1 cellular context compared by ENCODE assay signal in genomic region chr1:192700834-192701271, GRCh38.
TF ChIP-seq lines count a peak whose summit lies in the region.

No MANE protein-coding gene starts in this region.

TF ChIP-seq in HepG2, 621 proteins besides CTCF, POLR2A, EP300 and RAD21 (continued from another document and continues in another):
- TF ChIP-seq EEA1 (CRISPR knock-in tag; IDR thresholded peaks at IDR 0.05; ENCODE audit: borderline replicate concordance): no peak
- TF ChIP-seq MTA1 (CRISPR knock-in tag; IDR thresholded peaks at IDR 0.05; ENCODE audit: borderline replicate concordance): no peak
- TF ChIP-seq KDM2A (CRISPR knock-in tag; IDR thresholded peaks at IDR 0.05; ENCODE audit: borderline replicate concordance, low read depth): no peak
- TF ChIP-seq PBX2 (CRISPR knock-in tag; IDR thresholded peaks at IDR 0.05): no peak
- no peak for TF ChIP-seq MAFF (IDR thresholded peaks at IDR 0.05; ENCODE audit: low read depth, low read length)
- no peak for TF ChIP-seq ZNF20 (CRISPR knock-in tag; IDR thresholded peaks at IDR 0.05)
- no peak for TF ChIP-seq SYNCRIP (IDR thresholded peaks at IDR 0.05; ENCODE audit: insufficient read depth, low read depth, low read length)
- TF ChIP-seq MTF1 (CRISPR knock-in tag; IDR thresholded peaks at IDR 0.05): no peak
- TF ChIP-seq KIAA2018 (CRISPR knock-in tag; IDR thresholded peaks at IDR 0.05; ENCODE audit: borderline replicate concordance): no peak
- TF ChIP-seq NR0B2 (CRISPR knock-in tag; IDR thresholded peaks at IDR 0.05): no peak
- no peak for TF ChIP-seq ZNF740 (CRISPR knock-in tag; IDR thresholded peaks at IDR 0.05)
- no peak for TF ChIP-seq ZZZ3 (CRISPR knock-in tag; IDR thresholded peaks at IDR 0.05; ENCODE audit: borderline replicate concordance)
- no peak for TF ChIP-seq MNT (IDR thresholded peaks at IDR 0.05)
- TF ChIP-seq NCOA1 (CRISPR knock-in tag; IDR thresholded peaks at IDR 0.05): no peak
- TF ChIP-seq FOSL2 (CRISPR knock-in tag; IDR thresholded peaks at IDR 0.05): peak; percentile 84
- TF ChIP-seq ZGPAT (CRISPR knock-in tag; IDR thresholded peaks at IDR 0.05): 0 out of 2 replicates have a peak, but pooled peaks have one; percentile 37
- TF ChIP-seq FOXK1 (CRISPR knock-in tag; IDR thresholded peaks at IDR 0.05; ENCODE audit: borderline replicate concordance, low read depth): no peak
- TF ChIP-seq KLF16 (CRISPR knock-in tag; IDR thresholded peaks at IDR 0.05): no peak
- TF ChIP-seq RORA (CRISPR knock-in tag; IDR thresholded peaks at IDR 0.05): no peak
- TF ChIP-seq ZNF33B (CRISPR knock-in tag; IDR thresholded peaks at IDR 0.05): no peak
- TF ChIP-seq ZNF225 (CRISPR knock-in tag; IDR thresholded peaks at IDR 0.05): no peak
- TF ChIP-seq LCORL (IDR thresholded peaks at IDR 0.05): no peak
- TF ChIP-seq LCORL (CRISPR knock-in tag; IDR thresholded peaks at IDR 0.05): no peak
- TF ChIP-seq HNRNPL (IDR thresholded peaks at IDR 0.05; ENCODE audit: low read depth, low read length): no peak
- no peak for TF ChIP-seq REXO4 (CRISPR knock-in tag; IDR thresholded peaks at IDR 0.05; ENCODE audit: borderline replicate concordance)
- TF ChIP-seq ZNF710 (CRISPR knock-in tag; IDR thresholded peaks at IDR 0.05; ENCODE audit: borderline replicate concordance): no peak
- no peak for TF ChIP-seq THAP9 (CRISPR knock-in tag; IDR thresholded peaks at IDR 0.05; ENCODE audit: borderline replicate concordance)
- TF ChIP-seq ZFAT (CRISPR knock-in tag; conservative IDR thresholded peaks at IDR 0.05): no peak
- TF ChIP-seq ATF3 (CRISPR knock-in tag; IDR thresholded peaks at IDR 0.05): peak; percentile 77; the same call in 1 of the 2 replicates
- TF ChIP-seq ZNF7 (CRISPR knock-in tag; IDR thresholded peaks at IDR 0.05): no peak
- TF ChIP-seq ZNF761 (CRISPR knock-in tag; conservative IDR thresholded peaks at IDR 0.05): no peak
- no peak for TF ChIP-seq ZSCAN5A (CRISPR knock-in tag; IDR thresholded peaks at IDR 0.05; ENCODE audit: borderline replicate concordance)
- TF ChIP-seq ZNF281 (CRISPR knock-in tag; IDR thresholded peaks at IDR 0.05; ENCODE audit: borderline replicate concordance): no peak
- peak; percentile 73; the same call in 1 of the 2 replicates for TF ChIP-seq SOX5 (CRISPR knock-in tag; IDR thresholded peaks at IDR 0.05; ENCODE audit: borderline replicate concordance)
